24 cellular contexts compared by ENCODE assay signal in genomic region chr6:46963039-46963438, GRCh38. TPM values are rescaled to one million over a fixed set of nuclear protein-coding genes. Genes with fewer than 3 reads are reported as not detected.
"Had no signal": no experiment of that assay in that cellular context is flagged by ENCODE, and none has a peak within 500 bp of the region (broad histone marks: within the 10 kb centered on the region; RNA-seq: fewer than 3 reads in every experiment).

No MANE protein-coding gene starts in this region.

- H3K27me3 ChIP-seq: neural progenitor cell, right lobe of liver, stomach, thyroid gland had no signal

- H3K27ac Mint-ChIP-seq: effector memory CD8-positive, alpha-beta T cell; mesothelial cell of epicardium; naive thymus-derived CD4-positive, alpha-beta T cell; nephron; neural progenitor cell; stimulated activated effector memory CD8-positive, alpha-beta T cell treated with anti-CD3 and anti-CD28 coated beads, Interleukin-12 subunit alpha, Interleukin-12 subunit beta, amount 100 ng/mL, for 72 hours had no signal

- H3K4me2 ChIP-seq: neural progenitor cell had no signal

- H2AFZ ChIP-seq: neural progenitor cell, parathyroid adenoma had no signal

- H3K36me3 Mint-ChIP-seq: mesothelial cell of epicardium; naive thymus-derived CD4-positive, alpha-beta T cell; neural progenitor cell; stimulated activated effector memory CD8-positive, alpha-beta T cell treated with anti-CD3 and anti-CD28 coated beads, Interleukin-12 subunit alpha, Interleukin-12 subunit beta, amount 100 ng/mL, for 72 hours had no signal

- H3K27ac ChIP-seq: gastrocnemius medialis, neural progenitor cell, parathyroid adenoma, prostate gland, right lobe of liver, stomach, thyroid gland had no signal

- H3K79me2 ChIP-seq: parathyroid adenoma had no signal

- H3K9me3 Mint-ChIP-seq: effector memory CD8-positive, alpha-beta T cell; mesothelial cell of epicardium; nephron; neural progenitor cell; stimulated activated effector memory CD8-positive, alpha-beta T cell treated with anti-CD3 and anti-CD28 coated beads, Interleukin-12 subunit alpha, Interleukin-12 subunit beta, amount 100 ng/mL, for 72 hours had no signal

- H3K9ac ChIP-seq: neural progenitor cell, parathyroid adenoma had no signal

- H3K4me3 Mint-ChIP-seq: effector memory CD8-positive, alpha-beta T cell; mesothelial cell of epicardium; naive thymus-derived CD4-positive, alpha-beta T cell; nephron; neural progenitor cell; stimulated activated effector memory CD8-positive, alpha-beta T cell treated with anti-CD3 and anti-CD28 coated beads, Interleukin-12 subunit alpha, Interleukin-12 subunit beta, amount 100 ng/mL, for 72 hours had no signal

- DNase-seq: cortex of kidney; effector memory CD8-positive, alpha-beta T cell; erythroblast; gastrocnemius medialis; head of caudate nucleus; kidney; mesenchymal stem cell; mucosa of descending colon; naive thymus-derived CD4-positive, alpha-beta T cell; right lobe of liver; small intestine; stimulated activated CD4-positive, alpha-beta T cell treated with anti-CD3 and anti-CD28 coated beads, Interleukin-12 subunit alpha, Interleukin-12 subunit beta, amount 100 ng/mL, for 4 hours; stimulated activated CD4-positive, alpha-beta T cell treated with anti-CD3 and anti-CD28 coated beads, Interleukin-1b, Interleukin-23, amount 100 ng/mL, for 48 hours; stimulated activated CD4-positive, alpha-beta T cell treated with anti-CD3 and anti-CD28 coated beads, Interleukin-4, amount 100 ng/mL, for 24 hours; stimulated activated naive CD4-positive, alpha-beta T cell treated with Interleukin-2 at 50 U/mL for 16 hours; stomach; thyroid gland had no signal

- H3K4me3 ChIP-seq: gastrocnemius medialis, mucosa of descending colon, neural progenitor cell, prostate gland, right lobe of liver, stomach, thyroid gland had no signal

- H3K4me1 Mint-ChIP-seq: mesothelial cell of epicardium; nephron; neural progenitor cell; stimulated activated effector memory CD8-positive, alpha-beta T cell treated with anti-CD3 and anti-CD28 coated beads, Interleukin-12 subunit alpha, Interleukin-12 subunit beta, amount 100 ng/mL, for 72 hours had no signal

- H3K9me3 ChIP-seq: gastrocnemius medialis, mucosa of descending colon, prostate gland, right lobe of liver, stomach, thyroid gland had no signal

- ATAC-seq: effector memory CD8-positive, alpha-beta T cell; gastrocnemius medialis; left lobe of liver; mucosa of descending colon; naive thymus-derived CD4-positive, alpha-beta T cell; right lobe of liver; stimulated activated effector memory CD8-positive, alpha-beta T cell treated with anti-CD3 and anti-CD28 coated beads, Interleukin-12 subunit alpha, Interleukin-12 subunit beta, amount 100 ng/mL, for 72 hours had no signal

- H3K4me1 ChIP-seq: neural progenitor cell, parathyroid adenoma, prostate gland, right lobe of liver, stomach, thyroid gland had no signal

- H3K36me3 ChIP-seq: gastrocnemius medialis, neural progenitor cell, prostate gland, right lobe of liver, stomach, thyroid gland had no signal

RNA-seq across cellular contexts. Expression of gene ADGRF5, which starts 41.3 kb away (rescaled TPM):
- total RNA-seq: naive thymus-derived CD4-positive, alpha-beta T cell had no signal
- polyA plus RNA-seq: naive thymus-derived CD4-positive, alpha-beta T cell had no signal
